9 cellular contexts compared by ENCODE assay signal in genomic region chr1:74732071-74732946, GRCh38. TPM values are rescaled to one million over a fixed set of nuclear protein-coding genes. Genes with fewer than 3 reads are reported as not detected.
A peak's percentile ranks its signal among the peaks of the same experiment; 100 is the strongest.
DNase-seq lines count a peak whose midpoint lies in the region; ATAC-seq, FAIRE-seq and TF ChIP-seq lines count a peak whose summit lies in the region.
"Not testable (repeated sequence)": the region's sequence is repeated elsewhere in the genome, so short reads cannot be mapped to it uniquely, and the experiment has no call there.
"Had no signal": no experiment of that assay in that cellular context is flagged by ENCODE, and none has a peak within 500 bp of the region (broad histone marks: within the 10 kb centered on the region; RNA-seq: fewer than 3 reads in every experiment).

No MANE protein-coding gene starts in this region.

- in situ Hi-C loops in HepG2 (cut with HindIII; ENCODE audit: extremely low pct_ligation_motif_present, low pct_unique_long_range_greater_than_20kb): not testable (repeated sequence)

- not testable (repeated sequence) for H3K23ac ChIP-seq in H1 (ENCODE audit: insufficient read length)

- TF ChIP-seq RAD21 in H1 (IDR thresholded peaks at IDR 0.05 in 1 of 2, conservative IDR thresholded peaks at IDR 0.05 in 1 of 2; ENCODE audit: low read depth in 2 of 2, low read length in 2 of 2); HepG2 (CRISPR knock-in tag; IDR thresholded peaks at IDR 0.05): not testable (repeated sequence)

- peak overlapping the region; percentile 99 for H3K27ac Mint-ChIP-seq in activated CD8-positive, alpha-beta T cell treated with anti-CD3 and anti-CD28 coated beads for 36 hours

- not testable (repeated sequence) for H3K27me3 ChIP-seq in Karpas-422 (ENCODE audit: low read length); H1 (replicated peaks in 1 of 4; ENCODE audit: control insufficient read depth in 3 of 4, extremely low read depth in 1 of 4, insufficient read depth in 3 of 4, low read length in 3 of 4); HepG2 (ENCODE audit: control insufficient read depth in 1 of 2, insufficient read depth in 2 of 2, low read length in 2 of 2)

- not testable (repeated sequence) for H3K27me3 Mint-ChIP-seq in activated CD8-positive, alpha-beta T cell treated with anti-CD3 and anti-CD28 coated beads for 36 hours

- H3K27ac ChIP-seq in Karpas-422 (ENCODE audit: low read length) (peak overlapping the region; percentile 93), H1 (ENCODE audit: low read depth, low read length) (0 out of 2 replicates have a peak overlapping the region, but pooled peaks have one; percentile 99), HepG2 (ENCODE audit: extremely low read length, insufficient read depth, low read length) (peak overlapping the region; percentile 98), skin epidermis (peak overlapping the region in 18 of 21 experiments; percentile 49 to 93 (median 86))

- peaks cover 35% of the 10 kb centered on the region for H3K36me3 ChIP-seq in Karpas-422 (ENCODE audit: insufficient read depth, low read length)
- H3K36me3 ChIP-seq in H1 (ENCODE audit: control insufficient read depth in 2 of 4, insufficient read depth in 4 of 4, low read length in 3 of 4): not testable (repeated sequence)
- H3K36me3 ChIP-seq in HepG2 (replicated peaks in 1 of 2; ENCODE audit: control insufficient read depth in 1 of 2, insufficient read depth in 2 of 2, low read length in 2 of 2): peaks cover 2 to 20% of the 10 kb centered on the region in 2 experiments; a peak in 3 of 5 replicates

- H3K4me1 ChIP-seq in Karpas-422 (ENCODE audit: low read length) (peaks cover 30% of the 10 kb centered on the region), HepG2 (ENCODE audit: insufficient read depth, low read length) (peaks cover 50% of the 10 kb centered on the region)
- H3K4me1 ChIP-seq in H1 (replicated peaks in 1 of 4; ENCODE audit: control insufficient read depth in 3 of 4, insufficient read depth in 4 of 4, low read length in 3 of 4): not testable (repeated sequence)

- not testable (repeated sequence) for H3K56ac ChIP-seq in H1 (replicated peaks; ENCODE audit: insufficient read length, low read depth, low read length)

- CTCF ChIA-PET in activated CD8-positive, alpha-beta T cell treated with anti-CD3 and anti-CD28 coated beads for 36 hours (lab: Charles Lee): interaction anchor here (0.7 to 2.8 kb wide), 6 partner anchors 9 to 241 kb away, joined by 3 to 15 read pairs (median 4); no protein-coding TSS in a partner anchor
- CTCF ChIA-PET in H1 (lab: Charles Lee; ENCODE audit: partially characterized antibody) (interaction anchor here (0.8 to 2.5 kb wide), 15 partner anchors 11 to 366 kb away, joined by 3 to 19 read pairs (median 7); partner anchors contain the start of gene ERICH3), HepG2 (lab: Yijun Ruan, JAX; ENCODE audit: low intra/inter-chr PET ratio, low total read pairs) (interaction anchor here (1.1 kb wide), 1 partner anchor 42 kb away, joined by 5 read pairs; no protein-coding TSS in a partner anchor)

- not testable (repeated sequence) for H3K23me2 ChIP-seq in H1 (ENCODE audit: low read depth, low read length)

- H3K4me3 ChIP-seq in Karpas-422 (ENCODE audit: low read length) (peak overlapping the region; percentile 98), H1 (ENCODE audit: extremely low read depth in 1 of 4, insufficient read depth in 2 of 4, low read depth in 3 of 4, low read length in 4 of 4) (peak overlapping the region; percentile 81 to 96 (median 84)), HepG2 (replicated peaks in 1 of 3; ENCODE audit: insufficient read depth in 1 of 3, low read depth in 2 of 3, low read length in 3 of 3) (peak overlapping the region; percentile 88 to 97 (median 92)), skin epidermis (peak overlapping the region; percentile 55 to 89 (median 71))

- not testable (repeated sequence) for H4K5ac ChIP-seq in H1 (ENCODE audit: insufficient read length, low read depth, low read length)

- not testable (repeated sequence) for H3K79me1 ChIP-seq in H1 (ENCODE audit: low read depth, low read length)

- H2BK5ac ChIP-seq in H1 (ENCODE audit: low read depth, low read length): 0 out of 2 replicates have a peak overlapping the region, but pooled peaks have one; percentile 37

- H4K8ac ChIP-seq in H1 (ENCODE audit: extremely low read depth, insufficient read depth, low read length): peak overlapping the region; percentile 85

- not testable (repeated sequence) for H4K91ac ChIP-seq in H1 (replicated peaks; ENCODE audit: insufficient read length, low read length)

- H3K4me1 Mint-ChIP-seq in activated CD8-positive, alpha-beta T cell treated with anti-CD3 and anti-CD28 coated beads for 36 hours (ENCODE audit: low read depth): peaks cover 39% of the 10 kb centered on the region

- peak overlapping the region; percentile 95 for H2AFZ ChIP-seq in Karpas-422 (ENCODE audit: low read length)
- H2AFZ ChIP-seq in H1 (ENCODE audit: low read length): peak overlapping the region; percentile 99
- not testable (repeated sequence) for H2AFZ ChIP-seq in HepG2 (ENCODE audit: low read length)

- H3K36me3 Mint-ChIP-seq in activated CD8-positive, alpha-beta T cell treated with anti-CD3 and anti-CD28 coated beads for 36 hours (ENCODE audit: low read depth): peaks cover 18% of the 10 kb centered on the region

- H2BK15ac ChIP-seq in H1 (ENCODE audit: low read length): not testable (repeated sequence)

- not testable (repeated sequence) for H2BK12ac ChIP-seq in H1 (ENCODE audit: low read depth, low read length)

- H3K9me3 Mint-ChIP-seq in activated CD8-positive, alpha-beta T cell treated with anti-CD3 and anti-CD28 coated beads for 36 hours: not testable (repeated sequence)

- not testable (repeated sequence) for TF ChIP-seq EP300 in H1 (IDR thresholded peaks at IDR 0.05; ENCODE audit: borderline replicate concordance in 1 of 2, low read depth in 2 of 2, low read length in 2 of 2); HepG2 (IDR thresholded peaks at IDR 0.05; ENCODE audit: low read depth in 2 of 2, low read length in 2 of 2); HepG2 (CRISPR knock-in tag; IDR thresholded peaks at IDR 0.05; ENCODE audit: borderline replicate concordance)

- H3K4me2 ChIP-seq in Karpas-422 (ENCODE audit: low read depth, low read length, poor library complexity, severe bottlenecking): peak overlapping the region; percentile 70
- H3K4me2 ChIP-seq in H1 (ENCODE audit: insufficient read depth in 1 of 2, low read depth in 2 of 2, low read length in 2 of 2): peak overlapping the region; percentile 65 to 83
- peak overlapping the region; percentile 80 for H3K4me2 ChIP-seq in HepG2 (ENCODE audit: low read depth, low read length)

- not testable (repeated sequence) for H3K14ac ChIP-seq in H1 (ENCODE audit: insufficient read length)

- H3K4ac ChIP-seq in H1 (replicated peaks; ENCODE audit: insufficient read length, low read depth, low read length): not testable (repeated sequence)

- not testable (repeated sequence) for H2BK120ac ChIP-seq in H1 (replicated peaks; ENCODE audit: low read depth, low read length)

- H2AK5ac ChIP-seq in H1 (ENCODE audit: low read depth, low read length): not testable (repeated sequence)

- POLR2A ChIA-PET in activated CD8-positive, alpha-beta T cell treated with anti-CD3 and anti-CD28 coated beads for 36 hours (lab: Charles Lee): interaction anchor here (1.4 to 2.4 kb wide), 2 partner anchors 10 to 14 kb away, joined by 4 to 7 read pairs; no protein-coding TSS in a partner anchor
- POLR2A ChIA-PET in H1 (lab: Charles Lee; ENCODE audit: partially characterized antibody): interaction anchor here (1.4 to 1.9 kb wide), 2 partner anchors 18 to 43 kb away, joined by 4 to 5 read pairs; no protein-coding TSS in a partner anchor
- POLR2A ChIA-PET in HepG2 (lab: Yijun Ruan, JAX): interaction anchor here (0.7 to 2.6 kb wide), 12 partner anchors 9 to 469 kb away, joined by 3 to 11 read pairs (median 4); no protein-coding TSS in a partner anchor

- H3K9ac ChIP-seq in Karpas-422 (ENCODE audit: low read length) (peak overlapping the region; percentile 96), H1 (replicated peaks in 1 of 4; ENCODE audit: extremely low read depth in 1 of 4, low read depth in 3 of 4, low read length in 3 of 4) (peak overlapping the region in 3 of 4 experiments; percentile 95 to 99 (median 98); a peak in 5 of 7 replicates), HepG2 (ENCODE audit: insufficient read depth, low read depth, low read length) (peak overlapping the region; percentile 96)

- WGBS in H1 (ENCODE audit: extremely low coverage in 1 of 2, insufficient coverage in 1 of 2, insufficient read length in 1 of 2, insufficient replicate concordance in 2 of 2, low coverage in 1 of 2, low lambda C conversion rate in 2 of 2, missing lambda C conversion rate in 1 of 2), 2 experiments: 54% methylated on average over 8 of the region's 17 CpGs; no CpG with 5 or more reads in 1 of the 2 experiments
- WGBS in HepG2 (ENCODE audit: low lambda C conversion rate): 0% methylated on average over 10 of the region's 17 CpGs

- ATAC-seq in GM18909 (IDR thresholded peaks at IDR 0.05; ENCODE audit: poor library complexity, unreplicated experiment) (peak; percentile 16), HG02763 (IDR thresholded peaks at IDR 0.05; ENCODE audit: unreplicated experiment) (peak; percentile 16), HepG2 (peak; percentile 35)
- ATAC-seq in activated CD8-positive, alpha-beta T cell treated with anti-CD3 and anti-CD28 coated beads for 36 hours: peak; percentile 22

- H3K4me3 Mint-ChIP-seq in activated CD8-positive, alpha-beta T cell treated with anti-CD3 and anti-CD28 coated beads for 36 hours: peak overlapping the region; percentile 81

- H3K9me3 ChIP-seq in Karpas-422 (ENCODE audit: low read length); H1 (ENCODE audit: insufficient read depth in 2 of 2, low read depth in 1 of 2, low read length in 1 of 2); HepG2 (ENCODE audit: low read length): not testable (repeated sequence)

- intact Hi-C loops in activated CD8-positive, alpha-beta T cell treated with anti-CD3 and anti-CD28 coated beads for 36 hours (cut with micrococcal nuclease): loop anchor here (10.0 kb wide), 1 partner anchor 538 kb away; the partner anchor contains the start of genes FPGT and LRRIQ3
- intact Hi-C loops in HepG2 (cut with micrococcal nuclease; ENCODE audit: unreplicated experiment): loop anchor here (5.0 kb wide), 1 partner anchor 535 kb away; the partner anchor contains the start of genes FPGT and LRRIQ3

- H3K9me2 ChIP-seq in Karpas-422 (replicated peaks; ENCODE audit: insufficient read depth, low read length): not testable (repeated sequence)

- peaks cover 81% of the 10 kb centered on the region for H3K79me2 ChIP-seq in Karpas-422 (ENCODE audit: low read length)
- H3K79me2 ChIP-seq in H1 (ENCODE audit: control insufficient read depth in 1 of 2, insufficient read depth in 2 of 2, low read length in 2 of 2): peaks cover 0 to 22% of the 10 kb centered on the region in 2 experiments; a peak in 2 of 4 replicates
- H3K79me2 ChIP-seq in HepG2 (ENCODE audit: insufficient read depth, low read length): peaks cover 62% of the 10 kb centered on the region

- DNase-seq in AG08396 (ENCODE audit: low spot score): peak; percentile 14
- DNase-seq in Karpas-422; HepG2 (ENCODE audit: low spot score): not testable (repeated sequence)
- peak; percentile 49 for DNase-seq in activated CD8-positive, alpha-beta T cell treated with anti-CD3 and anti-CD28 coated beads for 36 hours
- peak in 1 of 2 experiments; percentile 52 for DNase-seq in H1 (ENCODE audit: low read depth in 1 of 2, low spot score in 2 of 2)

- not testable (repeated sequence) for H4K20me1 ChIP-seq in Karpas-422 (ENCODE audit: insufficient read depth, low read depth, low read length); H1 (replicated peaks in 1 of 2; ENCODE audit: control insufficient read depth in 1 of 2, insufficient read depth in 2 of 2, low read length in 2 of 2); HepG2 (ENCODE audit: insufficient read depth, low read length)

- not testable (repeated sequence) for TF ChIP-seq CTCF in activated CD8-positive, alpha-beta T cell treated with anti-CD3 and anti-CD28 coated beads for 36 hours (IDR thresholded peaks at IDR 0.05); H1 (IDR thresholded peaks at IDR 0.05; ENCODE audit: control extremely low read depth in 1 of 3, insufficient read depth in 1 of 3, low read depth in 1 of 3, low read length in 3 of 3); HepG2 (CRISPR knock-in tag; IDR thresholded peaks at IDR 0.05)

- H2BK20ac ChIP-seq in H1 (ENCODE audit: low read length): not testable (repeated sequence)

- FAIRE-seq in H1 (lab: Jason Lieb, UNC); HepG2 (lab: Jason Lieb, UNC): not testable (repeated sequence)

- not testable (repeated sequence) for BruUV-seq in HepG2 (replicated peaks; lab: Mats Ljungman, UMichigan)

- peak overlapping the region; percentile 68; the same call in 1 of the 2 replicates for H3K18ac ChIP-seq in H1 (ENCODE audit: extremely low read depth, low read length)

- not testable (repeated sequence) for TF ChIP-seq POLR2A in H1 (IDR thresholded peaks at IDR 0.05; ENCODE audit: control extremely low read depth in 1 of 2, low read depth in 2 of 2, low read length in 2 of 2); HepG2 (IDR thresholded peaks at IDR 0.05; ENCODE audit: insufficient read depth in 1 of 2, low read depth in 2 of 2, low read length in 2 of 2)

RNA-seq across cellular contexts. Expression of gene CRYZ, which starts 0.5 kb away (rescaled TPM):
- 40.0 and 63.4 TPM in 2 replicates for total RNA-seq in Karpas-422 (2014; rRNA removed; shearing (Covaris generic); ENCODE audit: low replicate concordance)
- total RNA-seq in activated CD8-positive, alpha-beta T cell treated with anti-CD3 and anti-CD28 coated beads for 36 hours: 1 to 10 TPM; 6.0 to 7.5 TPM
- total RNA-seq in H1 (2021; fragmentation: NEBNext Ultra II Directional; extraction: Animal tissue kit (Norgen Biotek cat#: 25700)): 40.6 and 43.8 TPM in 2 replicates
- polyA plus RNA-seq in H1 (2011; rRNA removed): 11.7 and 20.5 TPM in 2 replicates
- polyA plus RNA-seq in H1 (2011; cell fraction: cytosol; rRNA removed): 28.5 TPM
- 8.8 TPM for polyA plus RNA-seq in H1 (2011; cell fraction: nucleus; rRNA removed)
- polyA plus RNA-seq in H1 (2012, experiment 1 of 2): 22.5 to 29.9 TPM (median 26.7 TPM) in 4 replicates
- polyA plus RNA-seq in H1 (2012, experiment 2 of 2): 2.8 TPM
- polyA plus RNA-seq in H1 (2013, experiment 1 of 2): 18.8 TPM
- polyA plus RNA-seq in H1 (2013, experiment 2 of 2): 18.8 TPM
- polyA minus RNA-seq in H1 (2011; rRNA and poly(A)+ RNA removed): 21.9 and 27.7 TPM in 2 replicates
- polyA minus RNA-seq in H1 (2011; cell fraction: cytosol; rRNA and poly(A)+ RNA removed): 10.6 TPM
- 9.3 TPM for polyA minus RNA-seq in H1 (2011; cell fraction: nucleus; rRNA and poly(A)+ RNA removed)
- 115 and 203 TPM in 2 replicates for total RNA-seq in HepG2 (2016; rRNA removed; fragmentation: Illumina TruSeq; extraction: Trizol)
- total RNA-seq in HepG2 (2016; cell fraction: cytosol; rRNA removed; fragmentation: Illumina TruSeq; extraction: Trizol; ENCODE audit: low read depth): 11.6 and 13.0 TPM in 2 replicates
- 115 and 198 TPM in 2 replicates for total RNA-seq in HepG2 (2016; cell fraction: insoluble cytoplasmic fraction; rRNA removed; fragmentation: Illumina TruSeq; extraction: Trizol)
- total RNA-seq in HepG2 (2016; cell fraction: membrane; rRNA removed; fragmentation: Illumina TruSeq; extraction: Trizol): 40.3 and 47.4 TPM in 2 replicates
- total RNA-seq in HepG2 (2016; cell fraction: nucleus; rRNA removed; fragmentation: Illumina TruSeq; extraction: Trizol): 55.8 and 62.4 TPM in 2 replicates
- 149 and 211 TPM in 2 replicates for polyA plus RNA-seq in HepG2 (2011; rRNA removed)
- 82.6 and 124 TPM in 2 replicates for polyA plus RNA-seq in HepG2 (2011; cell fraction: cytosol; rRNA removed)
- 63.1 and 80.9 TPM in 2 replicates for polyA plus RNA-seq in HepG2 (2011; cell fraction: nucleus; rRNA removed)
- 110 and 119 TPM in 2 replicates for polyA plus RNA-seq in HepG2 (2012)
- polyA plus RNA-seq in HepG2 (2016; cell fraction: cytosol; fragmentation: Illumina TruSeq; extraction: Trizol; ENCODE audit: low read depth): 11.6 and 11.8 TPM in 2 replicates
- 192 and 213 TPM in 2 replicates for polyA plus RNA-seq in HepG2 (2016; cell fraction: insoluble cytoplasmic fraction; fragmentation: Illumina TruSeq; extraction: Trizol; ENCODE audit: low read depth)
- 38.2 and 41.7 TPM in 2 replicates for polyA plus RNA-seq in HepG2 (2016; cell fraction: membrane; fragmentation: Illumina TruSeq; extraction: Trizol; ENCODE audit: low read depth)
- polyA plus RNA-seq in HepG2 (2016; cell fraction: nucleus; fragmentation: Illumina TruSeq; extraction: Trizol; ENCODE audit: insufficient read depth, low read depth): 103 and 104 TPM in 2 replicates
- polyA minus RNA-seq in HepG2 (2011; rRNA and poly(A)+ RNA removed; ENCODE audit: low replicate concordance): 13.3 and 37.8 TPM in 2 replicates
- 59.3 and 73.9 TPM in 2 replicates for polyA minus RNA-seq in HepG2 (2011; cell fraction: cytosol; rRNA and poly(A)+ RNA removed)
- polyA minus RNA-seq in HepG2 (2011; cell fraction: nucleus; rRNA and poly(A)+ RNA removed): 51.9 and 74.7 TPM in 2 replicates

RNA-seq across cellular contexts. Expression of gene TYW3, which starts 0.6 kb away (rescaled TPM):
- 15.9 and 33.0 TPM in 2 replicates for total RNA-seq in Karpas-422 (2014; rRNA removed; shearing (Covaris generic); ENCODE audit: low replicate concordance)
- 10 to 100 TPM; 22.0 to 24.4 TPM for total RNA-seq in activated CD8-positive, alpha-beta T cell treated with anti-CD3 and anti-CD28 coated beads for 36 hours
- 28.0 and 31.4 TPM in 2 replicates for total RNA-seq in H1 (2021; fragmentation: NEBNext Ultra II Directional; extraction: Animal tissue kit (Norgen Biotek cat#: 25700))
- polyA plus RNA-seq in H1 (2011; rRNA removed): 4.8 and 6.9 TPM in 2 replicates
- 8.0 TPM for polyA plus RNA-seq in H1 (2011; cell fraction: cytosol; rRNA removed)
- polyA plus RNA-seq in H1 (2011; cell fraction: nucleus; rRNA removed): 13.4 TPM
- polyA plus RNA-seq in H1 (2012, experiment 1 of 2): 9.5 to 16.4 TPM (median 11.2 TPM) in 4 replicates
- polyA plus RNA-seq in H1 (2012, experiment 2 of 2): 0.96 TPM
- 66.1 TPM for polyA plus RNA-seq in H1 (2013, experiment 1 of 2)
- polyA plus RNA-seq in H1 (2013, experiment 2 of 2): 60.2 TPM
- 9.0 and 9.8 TPM in 2 replicates for polyA minus RNA-seq in H1 (2011; rRNA and poly(A)+ RNA removed)
- polyA minus RNA-seq in H1 (2011; cell fraction: cytosol; rRNA and poly(A)+ RNA removed): 3.0 TPM
- 29.8 TPM for polyA minus RNA-seq in H1 (2011; cell fraction: nucleus; rRNA and poly(A)+ RNA removed)
- total RNA-seq in HepG2 (2016; rRNA removed; fragmentation: Illumina TruSeq; extraction: Trizol): 45.8 and 77.2 TPM in 2 replicates
- 20.0 and 24.3 TPM in 2 replicates for total RNA-seq in HepG2 (2016; cell fraction: cytosol; rRNA removed; fragmentation: Illumina TruSeq; extraction: Trizol; ENCODE audit: low read depth)
- 48.2 and 77.6 TPM in 2 replicates for total RNA-seq in HepG2 (2016; cell fraction: insoluble cytoplasmic fraction; rRNA removed; fragmentation: Illumina TruSeq; extraction: Trizol)
- total RNA-seq in HepG2 (2016; cell fraction: membrane; rRNA removed; fragmentation: Illumina TruSeq; extraction: Trizol): 55.2 and 64.7 TPM in 2 replicates
- total RNA-seq in HepG2 (2016; cell fraction: nucleus; rRNA removed; fragmentation: Illumina TruSeq; extraction: Trizol): 23.1 and 25.9 TPM in 2 replicates
- 11.7 and 17.6 TPM in 2 replicates for polyA plus RNA-seq in HepG2 (2011; rRNA removed)
- 7.5 and 11.1 TPM in 2 replicates for polyA plus RNA-seq in HepG2 (2011; cell fraction: cytosol; rRNA removed)
- 5.8 and 6.9 TPM in 2 replicates for polyA plus RNA-seq in HepG2 (2011; cell fraction: nucleus; rRNA removed)
- polyA plus RNA-seq in HepG2 (2012): 18.2 and 30.2 TPM in 2 replicates
- 45.2 and 48.7 TPM in 2 replicates for polyA plus RNA-seq in HepG2 (2016; cell fraction: cytosol; fragmentation: Illumina TruSeq; extraction: Trizol; ENCODE audit: low read depth)
- polyA plus RNA-seq in HepG2 (2016; cell fraction: insoluble cytoplasmic fraction; fragmentation: Illumina TruSeq; extraction: Trizol; ENCODE audit: low read depth): 88.2 and 89.8 TPM in 2 replicates
- polyA plus RNA-seq in HepG2 (2016; cell fraction: membrane; fragmentation: Illumina TruSeq; extraction: Trizol; ENCODE audit: low read depth): 62.5 and 75.3 TPM in 2 replicates
- polyA plus RNA-seq in HepG2 (2016; cell fraction: nucleus; fragmentation: Illumina TruSeq; extraction: Trizol; ENCODE audit: insufficient read depth, low read depth): 41.1 and 43.4 TPM in 2 replicates
- 7.4 and 14.2 TPM in 2 replicates for polyA minus RNA-seq in HepG2 (2011; rRNA and poly(A)+ RNA removed; ENCODE audit: low replicate concordance)
- polyA minus RNA-seq in HepG2 (2011; cell fraction: cytosol; rRNA and poly(A)+ RNA removed): 8.8 and 10.0 TPM in 2 replicates
- polyA minus RNA-seq in HepG2 (2011; cell fraction: nucleus; rRNA and poly(A)+ RNA removed): 29.8 and 29.9 TPM in 2 replicates

RNA-seq across cellular contexts. Expression of gene ERICH3, which starts 58.7 kb away (rescaled TPM):
- total RNA-seq in Karpas-422 (2014; rRNA removed; shearing (Covaris generic); ENCODE audit: low replicate concordance): 0.04 TPM in 1 of 2 replicates, not detected in the other
- not detected for total RNA-seq in activated CD8-positive, alpha-beta T cell treated with anti-CD3 and anti-CD28 coated beads for 36 hours
- not detected in 2 replicates for total RNA-seq in H1 (2021; fragmentation: NEBNext Ultra II Directional; extraction: Animal tissue kit (Norgen Biotek cat#: 25700))
- polyA plus RNA-seq in H1 (2011; rRNA removed) (0.02 TPM in 1 of 2 replicates, not detected in the other), HepG2 (2011; rRNA removed) (0.01 and 0.03 TPM in 2 replicates)
- 0.01 TPM for polyA plus RNA-seq in H1 (2011; cell fraction: cytosol; rRNA removed)
- polyA plus RNA-seq in H1 (2011; cell fraction: nucleus; rRNA removed): not detected
- not detected in 4 replicates for polyA plus RNA-seq in H1 (2012, experiment 1 of 2)
- polyA plus RNA-seq in H1 (2012, experiment 2 of 2): not detected
- polyA plus RNA-seq in H1 (2013, experiment 1 of 2): 0.02 TPM
- not detected for polyA plus RNA-seq in H1 (2013, experiment 2 of 2)
- polyA minus RNA-seq in H1 (2011; rRNA and poly(A)+ RNA removed): not detected in 2 replicates
- polyA minus RNA-seq in H1 (2011; cell fraction: cytosol; rRNA and poly(A)+ RNA removed): not detected
- not detected for polyA minus RNA-seq in H1 (2011; cell fraction: nucleus; rRNA and poly(A)+ RNA removed)
- total RNA-seq in HepG2 (2016; rRNA removed; fragmentation: Illumina TruSeq; extraction: Trizol): not detected in 2 replicates
- not detected in 2 replicates for total RNA-seq in HepG2 (2016; cell fraction: cytosol; rRNA removed; fragmentation: Illumina TruSeq; extraction: Trizol; ENCODE audit: low read depth)
- total RNA-seq in HepG2 (2016; cell fraction: insoluble cytoplasmic fraction; rRNA removed; fragmentation: Illumina TruSeq; extraction: Trizol): not detected in 2 replicates
- total RNA-seq in HepG2 (2016; cell fraction: membrane; rRNA removed; fragmentation: Illumina TruSeq; extraction: Trizol): not detected in 2 replicates
- not detected in 2 replicates for total RNA-seq in HepG2 (2016; cell fraction: nucleus; rRNA removed; fragmentation: Illumina TruSeq; extraction: Trizol)
- polyA plus RNA-seq in HepG2 (2011; cell fraction: cytosol; rRNA removed): not detected in 2 replicates
- 0.11 and 0.16 TPM in 2 replicates for polyA plus RNA-seq in HepG2 (2011; cell fraction: nucleus; rRNA removed)
- polyA plus RNA-seq in HepG2 (2012): 0.04 and 0.12 TPM in 2 replicates
- not detected in 2 replicates for polyA plus RNA-seq in HepG2 (2016; cell fraction: cytosol; fragmentation: Illumina TruSeq; extraction: Trizol; ENCODE audit: low read depth)
- polyA plus RNA-seq in HepG2 (2016; cell fraction: insoluble cytoplasmic fraction; fragmentation: Illumina TruSeq; extraction: Trizol; ENCODE audit: low read depth): not detected in 2 replicates
- polyA plus RNA-seq in HepG2 (2016; cell fraction: membrane; fragmentation: Illumina TruSeq; extraction: Trizol; ENCODE audit: low read depth): not detected in 2 replicates
- polyA plus RNA-seq in HepG2 (2016; cell fraction: nucleus; fragmentation: Illumina TruSeq; extraction: Trizol; ENCODE audit: insufficient read depth, low read depth): not detected in 2 replicates
- not detected in 2 replicates for polyA minus RNA-seq in HepG2 (2011; rRNA and poly(A)+ RNA removed; ENCODE audit: low replicate concordance)
- not detected in 2 replicates for polyA minus RNA-seq in HepG2 (2011; cell fraction: cytosol; rRNA and poly(A)+ RNA removed)
- 0.37 and 1.2 TPM in 2 replicates for polyA minus RNA-seq in HepG2 (2011; cell fraction: nucleus; rRNA and poly(A)+ RNA removed)
- total RNA-seq: activated CD8-positive, alpha-beta memory T cell treated with anti-CD3 and anti-CD28 coated beads for 36 hours had no signal
